Comparison of ENCODE assay signal across 21 cellular contexts in the genomic region with DNA sequence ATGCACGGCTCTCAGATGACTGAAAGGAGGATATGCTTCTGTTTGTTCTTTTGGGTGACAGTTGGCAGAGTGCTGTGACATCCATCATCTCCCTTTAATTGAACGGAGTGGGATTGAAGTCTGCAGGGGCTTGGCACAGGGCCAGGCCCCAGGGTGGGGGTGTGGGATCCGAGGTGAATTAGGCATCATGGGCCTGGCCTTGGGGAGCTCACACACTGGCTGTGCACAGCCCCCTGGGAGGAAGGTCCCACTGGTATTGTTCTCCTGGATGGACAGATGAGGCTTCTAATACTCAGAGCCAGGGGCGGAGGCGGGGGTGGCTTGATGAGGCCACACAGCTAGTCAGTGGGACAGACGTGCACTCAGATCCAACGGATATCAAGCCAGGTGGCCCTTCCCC. TPM values are rescaled to one million over a fixed set of nuclear protein-coding genes. Genes with fewer than 3 reads are reported as not detected.
"Had no signal": no experiment of that assay in that cellular context is flagged by ENCODE, and none has a peak within 500 bp of the region (broad histone marks: within the 10 kb centered on the region; RNA-seq: fewer than 3 reads in every experiment).

No MANE protein-coding gene starts in this region.

- H3K4me1 ChIP-seq: spleen, thyroid gland had no signal

- H3K4me3 ChIP-seq: lung, spleen, thyroid gland had no signal

- FAIRE-seq: colon, keratinocyte had no signal

- H3K9me3 ChIP-seq: spleen, thyroid gland had no signal

- H3K36me3 ChIP-seq: brain microvascular endothelial cell, spleen, thyroid gland had no signal

- H3K27me3 ChIP-seq: brain microvascular endothelial cell, thyroid gland had no signal

- H3K27ac ChIP-seq: brain microvascular endothelial cell, epithelial cell of prostate, spleen, thyroid gland had no signal

- ATAC-seq: activated CD8-positive, alpha-beta T cell treated with anti-CD3 and anti-CD28 coated beads, Interleukin-2, amount 10 ng/mL, durations not matched to agents 7 days and 5 days; activated naive CD8-positive, alpha-beta T cell treated with anti-CD3 and anti-CD28 coated beads, Interleukin-2, amount 50 U/mL, for 24 hours; left lobe of liver had no signal

- DNase-seq: activated CD4-positive, alpha-beta T cell treated with anti-CD3 and anti-CD28 coated beads, Interleukin-2, amount 10 ng/mL, durations not matched to agents 24 days and 14 days; activated CD8-positive, alpha-beta T cell treated with anti-CD3 and anti-CD28 coated beads, Interleukin-2, amount 10 ng/mL, durations not matched to agents 7 days and 5 days; activated naive CD4-positive, alpha-beta T cell treated with anti-CD3 and anti-CD28 coated beads, Interleukin-2, amount 10 ng/mL, durations not matched to agents 7 days and 5 days; activated naive CD8-positive, alpha-beta T cell treated with anti-CD3 and anti-CD28 coated beads, Interleukin-2, amount 50 U/mL, for 24 hours; activated T-cell treated with anti-CD3 and anti-CD28 coated beads, Interleukin-2, amount 50 U/mL, for 24 hours; anterior cingulate cortex; brain microvascular endothelial cell; central memory CD4-positive, alpha-beta T cell; endodermal cell; foreskin fibroblast; occipital lobe; spleen; stimulated activated CD8-positive, alpha-beta memory T cell treated with anti-CD3 and anti-CD28 coated beads, Interleukin-4, amount 100 ng/mL, for 48 hours; stimulated activated naive CD4-positive, alpha-beta T cell; T1000; thyroid gland had no signal

RNA-seq across cellular contexts. Expression of gene EPHB2, which starts 19.3 kb away (rescaled TPM):
- total RNA-seq: activated CD4-positive, alpha-beta T cell treated with anti-CD3 and anti-CD28 coated beads, Interleukin-2, amount 10 ng/mL, durations not matched to agents 24 days and 14 days; activated CD8-positive, alpha-beta T cell treated with anti-CD3 and anti-CD28 coated beads, Interleukin-2, amount 10 ng/mL, durations not matched to agents 7 days and 5 days had no signal
